8 cellular contexts compared by ENCODE assay signal in genomic region chr4:55546633-55547460, GRCh38. TPM values are rescaled to one million over a fixed set of nuclear protein-coding genes. Genes with fewer than 3 reads are reported as not detected.
DNase-seq lines count a peak whose midpoint lies in the region; ATAC-seq and TF ChIP-seq lines count a peak whose summit lies in the region.

CLOCK (minus strand) TSS chr4:55546909; CDS start chr4:55482785, 64,124 bp downstream.

- peak; percentile 68 for ATAC-seq in GM19328 (IDR thresholded peaks at IDR 0.05; ENCODE audit: unreplicated experiment)
- ATAC-seq in HG03469 (IDR thresholded peaks at IDR 0.05; ENCODE audit: unreplicated experiment): peak; percentile 67
- ATAC-seq in right lobe of liver: peak; percentile 84 to 91 (median 88)

- H3K27me3 Mint-ChIP-seq in CD14-positive monocyte (ENCODE audit: low read depth in 3 of 3): peaks cover 8 to 25% (median 20%) of the 10 kb centered on the region in 3 donors

- TF ChIP-seq POLR2A in right lobe of liver (IDR thresholded peaks at IDR 0.05): peak; percentile 73

- H3K4me1 ChIP-seq in right lobe of liver: peaks cover 0 to 14% (median 3%) of the 10 kb centered on the region in 4 donors

- WGBS in right lobe of liver (ENCODE audit: insufficient coverage, low coverage, low lambda C conversion rate, missing lambda C conversion rate): 0% methylated on average over 10 of the region's 79 CpGs

- H3K9me3 ChIP-seq in right lobe of liver: no peaks in the 10 kb centered on the region

- H3K27ac ChIP-seq in right lobe of liver: peak within 1 kb of the TSS; percentile 97 to 99 (median 98)

- peak within 1 kb of the TSS; percentile 88 to 95 (median 93) for H3K4me3 ChIP-seq in right lobe of liver

- intact Hi-C loops in CD14-positive monocyte (cut with micrococcal nuclease) (loop anchor here (5.0 kb wide), 2 partner anchors 150 to 305 kb away; partner anchors contain the start of genes EXOC1 (in 2 of the 2) and TMEM165 (in 2 of the 2)), right lobe of liver (cut with DNase I) (no loop called here)

- DNase-seq in CD14-positive monocyte (ENCODE audit: low spot score): peak; percentile 76
- peak; percentile 89 to 95 for DNase-seq in NCI-H526 (lab: John Stamatoyannopoulos, UW)
- peak; percentile 84 to 87 for DNase-seq in activated CD4-positive, alpha-beta T cell treated with anti-CD3 and anti-CD28 coated beads, Interleukin-2, amount 50 U/mL, for 48 hours
- peak; percentile 55 to 83 for DNase-seq in dermis microvascular lymphatic vessel endothelial cell (ENCODE audit: low read depth in 2 of 2)
- peak; percentile 89 to 92 (median 91) for DNase-seq in right lobe of liver
- DNase-seq in stimulated activated CD4-positive, alpha-beta T cell treated with anti-CD3 and anti-CD28 coated beads, Interleukin-4, amount 100 ng/mL, for 4 hours: peak; percentile 80 to 83

- no peaks in the 10 kb centered on the region for H3K27me3 ChIP-seq in right lobe of liver

- H3K9me3 Mint-ChIP-seq in CD14-positive monocyte: peaks cover under 1 to 3% (median 2%) of the 10 kb centered on the region in 7 donors

- peak within 1 kb of the TSS; percentile 87 to 91 for H3K4me3 Mint-ChIP-seq in CD14-positive monocyte

- peak; percentile 53 for TF ChIP-seq CTCF in CD14-positive monocyte (IDR thresholded peaks at IDR 0.05)
- peak; percentile 48 to 61 (median 58) for TF ChIP-seq CTCF in right lobe of liver (IDR thresholded peaks at IDR 0.05)

- peak within 1 kb of the TSS; percentile 82 to 94 (median 90) for H3K27ac Mint-ChIP-seq in CD14-positive monocyte

- H3K36me3 ChIP-seq in right lobe of liver: no peaks in the 10 kb centered on the region

- H3K4me1 Mint-ChIP-seq in CD14-positive monocyte: peaks cover 17% of the 10 kb centered on the region

- peaks cover 0 to 5% of the 10 kb centered on the region in 2 donors for H3K36me3 Mint-ChIP-seq in CD14-positive monocyte

RNA-seq across cellular contexts. Expression of gene CLOCK, which starts in this region (rescaled TPM):
- polyA plus RNA-seq in CD14-positive monocyte: 1 to 10 TPM; 1.9 to 2.9 TPM
- total RNA-seq in dermis microvascular lymphatic vessel endothelial cell: 16.6 and 22.5 TPM in 2 replicates
- total RNA-seq in right lobe of liver: 10 to 100 TPM; 11.1 to 17.3 (median 12.9) TPM

Comparison
In these comparisons a context has a peak if more than half of its experiments do, and no peak if none do; other contexts are left out.
1. Peak in every context shown above with its lines: DNase-seq, ATAC-seq, H3K4me3 ChIP-seq and H3K27ac ChIP-seq.
2. intact Hi-C loops: an anchor here in CD14-positive monocyte (5.0 kb wide); none called in right lobe of liver.